In genomic region chrX:134601240-134601639, GRCh38 we compare ENCODE assay signal across 1 cellular context.
TF ChIP-seq lines count a peak whose summit lies in the region.

No MANE protein-coding gene starts in this region.

TF ChIP-seq in IMR-90, 13 proteins besides CTCF, POLR2A, EP300 and RAD21:
- TF ChIP-seq, protein P1, sequence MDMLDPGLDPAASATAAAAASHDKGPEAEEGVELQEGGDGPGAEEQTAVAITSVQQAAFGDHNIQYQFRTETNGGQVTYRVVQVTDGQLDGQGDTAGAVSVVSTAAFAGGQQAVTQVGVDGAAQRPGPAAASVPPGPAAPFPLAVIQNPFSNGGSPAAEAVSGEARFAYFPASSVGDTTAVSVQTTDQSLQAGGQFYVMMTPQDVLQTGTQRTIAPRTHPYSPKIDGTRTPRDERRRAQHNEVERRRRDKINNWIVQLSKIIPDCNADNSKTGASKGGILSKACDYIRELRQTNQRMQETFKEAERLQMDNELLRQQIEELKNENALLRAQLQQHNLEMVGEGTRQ (IDR thresholded peaks at IDR 0.05; ENCODE audit: low read depth, low read length): no peak
- no peak for TF ChIP-seq MAFK (IDR thresholded peaks at IDR 0.05; ENCODE audit: low read depth, low read length)
